In genomic region chr18:6194640-6195039, GRCh38 we compare ENCODE assay signal across 28 cellular contexts.
"Had no signal": no experiment of that assay in that cellular context is flagged by ENCODE, and none has a peak within 500 bp of the region (broad histone marks: within the 10 kb centered on the region; RNA-seq: fewer than 3 reads in every experiment).

No MANE protein-coding gene starts in this region.

- H3K4me3 Mint-ChIP-seq: dendritic cell treated with granulocyte-macrophage colony-stimulating factor and Interleukin-4, amounts not matched to agents 40 ng/mL and 50 ng/mL, for 4 days; effector memory CD8-positive, alpha-beta T cell; endodermal cell had no signal

- H3K27ac Mint-ChIP-seq: dendritic cell treated with granulocyte-macrophage colony-stimulating factor and Interleukin-4, amounts not matched to agents 40 ng/mL and 50 ng/mL, for 4 days; effector memory CD8-positive, alpha-beta T cell; endodermal cell had no signal

- H3K27me3 ChIP-seq: colonic mucosa, dorsolateral prefrontal cortex, esophagus squamous epithelium, foreskin keratinocyte, gastrocnemius medialis, gastroesophageal sphincter, heart left ventricle, heart right ventricle had no signal

- H3K9me3 Mint-ChIP-seq: dendritic cell treated with granulocyte-macrophage colony-stimulating factor and Interleukin-4, amounts not matched to agents 40 ng/mL and 50 ng/mL, for 4 days; endodermal cell had no signal

- H3K4me1 ChIP-seq: colonic mucosa, foreskin keratinocyte, gastrocnemius medialis, gastroesophageal sphincter, heart left ventricle, heart right ventricle had no signal

- DNase-seq: colonic mucosa; cortex of kidney; dermis blood vessel endothelial cell; dorsolateral prefrontal cortex; effector CD4-positive, alpha-beta T cell; effector CD8-positive, alpha-beta T cell; effector memory CD4-positive, alpha-beta T cell; effector memory CD8-positive, alpha-beta T cell; endodermal cell; erythroblast; esophagus squamous epithelium; foreskin fibroblast; foreskin keratinocyte; foreskin melanocyte; gastrocnemius medialis; glutamatergic neuron; head of caudate nucleus; heart left ventricle; heart right ventricle had no signal

- H3K9me3 ChIP-seq: colonic mucosa, esophagus squamous epithelium, gastrocnemius medialis had no signal

- ATAC-seq: effector memory CD8-positive, alpha-beta T cell; esophagus mucosa; foreskin keratinocyte; gastrocnemius medialis; gastroesophageal sphincter; heart left ventricle; heart right ventricle had no signal

- H3K27me3 Mint-ChIP-seq: dendritic cell treated with granulocyte-macrophage colony-stimulating factor and Interleukin-4, amounts not matched to agents 40 ng/mL and 50 ng/mL, for 4 days; effector memory CD8-positive, alpha-beta T cell had no signal

- FAIRE-seq: colon, endometrium, endothelial cell of umbilical vein, frontal cortex had no signal

- H3K36me3 ChIP-seq: colonic mucosa, gastrocnemius medialis, gastroesophageal sphincter, heart left ventricle had no signal

- H3K4me1 Mint-ChIP-seq: endodermal cell had no signal

- H3K4me3 ChIP-seq: colonic mucosa, coronary artery, dorsolateral prefrontal cortex, esophagus squamous epithelium, gastrocnemius medialis, gastroesophageal sphincter, heart left ventricle, heart right ventricle had no signal

- H3K27ac ChIP-seq: colonic mucosa, coronary artery, dorsolateral prefrontal cortex, epithelial cell of prostate, esophagus squamous epithelium, foreskin keratinocyte, gastrocnemius medialis, gastroesophageal sphincter, heart left ventricle, heart right ventricle had no signal
